9 cellular contexts compared by ENCODE assay signal in genomic region chr1:210310562-210310961, GRCh38. TPM values are rescaled to one million over a fixed set of nuclear protein-coding genes. Genes with fewer than 3 reads are reported as not detected.
DNase-seq lines count a peak whose midpoint lies in the region; ATAC-seq and TF ChIP-seq lines count a peak whose summit lies in the region.
"Had no signal": no experiment of that assay in that cellular context is flagged by ENCODE, and none has a peak within 500 bp of the region (broad histone marks: within the 10 kb centered on the region; RNA-seq: fewer than 3 reads in every experiment).

No MANE protein-coding gene starts in this region.

- H3K79me2 ChIP-seq in DOHH2 (ENCODE audit: control insufficient read depth, low read length) (no peaks in the 10 kb centered on the region), hepatocyte (no peaks in the 10 kb centered on the region)

- H3K36me3 ChIP-seq in DOHH2 (ENCODE audit: control insufficient read depth, low read length) (no peaks in the 10 kb centered on the region), hepatocyte (replicated peaks; ENCODE audit: insufficient read depth, low read depth) (no peaks in the 10 kb centered on the region), skeletal muscle satellite cell (ENCODE audit: insufficient read depth, low read length) (no peaks in the 10 kb centered on the region), spleen (no peaks in the 10 kb centered on the region)
- H3K36me3 ChIP-seq: cardiac muscle cell, sigmoid colon had no signal

- DNase-seq in NCI-H526 treated with DMSO at 0.1 percent for 48 hours (lab: John Stamatoyannopoulos, UW) (peak; percentile 53), hepatocyte (ENCODE audit: low spot score) (no peak), NCI-H146 treated with DMSO at 0.1 percent for 48 hours (lab: John Stamatoyannopoulos, UW; ENCODE audit: unreplicated experiment) (no peak), spleen (no peak)

- peak overlapping the region; percentile 59 for H3K4me2 ChIP-seq in DOHH2 (ENCODE audit: low read length)
- H3K4me2 ChIP-seq in hepatocyte = peak overlapping the region; percentile 85
- peak overlapping the region; percentile 88 for H3K4me2 ChIP-seq in skeletal muscle satellite cell (ENCODE audit: low read length)

- intact Hi-C loops in spleen (cut with DNase I; ENCODE audit: low total_unique reads) = loop anchor here (5.0 kb wide), 1 partner anchor 173 kb away; no protein-coding TSS in a partner anchor

- H3F3A ChIP-seq in DOHH2 (ENCODE audit: control insufficient read depth, insufficient read depth) = no peaks in the 10 kb centered on the region

- H3K27me3 ChIP-seq in DOHH2 (ENCODE audit: control insufficient read depth, low read length) (peaks cover 22% of the 10 kb centered on the region), hepatocyte (no peaks in the 10 kb centered on the region), skeletal muscle satellite cell (ENCODE audit: control insufficient read depth, insufficient read depth, low read length) (no peaks in the 10 kb centered on the region), spleen (replicated peaks in 1 of 7) (peaks cover 0 to 6% (median 0%) of the 10 kb centered on the region in 7 donors)
- H3K27me3 ChIP-seq: sigmoid colon had no signal

- no peak overlapping the region for H3K9ac ChIP-seq in skeletal muscle satellite cell (ENCODE audit: low read depth, low read length)

- H3K4me1 ChIP-seq in DOHH2 (ENCODE audit: control insufficient read depth, low read length) (peaks cover 4% of the 10 kb centered on the region; the same call in 1 of the 2 replicates), hepatocyte (ENCODE audit: insufficient read depth) (no peaks in the 10 kb centered on the region), skeletal muscle satellite cell (ENCODE audit: control insufficient read depth, insufficient read depth, low read length) (peaks cover 8% of the 10 kb centered on the region), spleen (peaks cover 0 to 18% (median 13%) of the 10 kb centered on the region in 6 donors)

- TF ChIP-seq POLR2A in spleen (IDR thresholded peaks at IDR 0.05) = no peak

- no peaks in the 10 kb centered on the region for H3K9me2 ChIP-seq in DOHH2 (replicated peaks; ENCODE audit: control insufficient read depth, low read length)
- no peaks in the 10 kb centered on the region for H3K9me2 ChIP-seq in hepatocyte (replicated peaks; ENCODE audit: insufficient read depth)

- no peaks in the 10 kb centered on the region for H4K20me1 ChIP-seq in DOHH2 (ENCODE audit: control insufficient read depth, insufficient read depth, low read depth, low read length)
- H4K20me1 ChIP-seq in hepatocyte (ENCODE audit: insufficient read depth, poor library complexity, severe bottlenecking) = no peaks in the 10 kb centered on the region

- H2AFZ ChIP-seq in hepatocyte = no peak overlapping the region

- ATAC-seq in HG03432 (IDR thresholded peaks at IDR 0.05; ENCODE audit: unreplicated experiment) = no peak

- H3K9me3 ChIP-seq in DOHH2 (ENCODE audit: control insufficient read depth, insufficient read depth, low read length) (no peaks in the 10 kb centered on the region), hepatocyte (ENCODE audit: low read depth) (no peaks in the 10 kb centered on the region), skeletal muscle satellite cell (replicated peaks; ENCODE audit: low read length) (no peaks in the 10 kb centered on the region), spleen (no peaks in the 10 kb centered on the region)
- H3K9me3 ChIP-seq: sigmoid colon had no signal

- WGBS in hepatocyte (ENCODE audit: low lambda C conversion rate, missing lambda C conversion rate) = 60% methylated on average over 3 of the region's 3 CpGs
- WGBS in spleen, 5 donors = 27 to 40% (median 31%) methylated on average over 3 of the region's 3 CpGs

- H3K27ac ChIP-seq in DOHH2 (ENCODE audit: low read depth, low read length) = no peak overlapping the region
- H3K27ac ChIP-seq in hepatocyte = no peak overlapping the region
- no peak overlapping the region for H3K27ac ChIP-seq in spleen
- H3K27ac ChIP-seq: cardiac muscle cell had no signal

- TF ChIP-seq CTCF in DOHH2 (IDR thresholded peaks at IDR 0.05; ENCODE audit: low read depth, low read length, poor library complexity, severe bottlenecking) = no peak
- no peak for TF ChIP-seq CTCF in hepatocyte (IDR thresholded peaks at IDR 0.05; ENCODE audit: poor library complexity)
- no peak for TF ChIP-seq CTCF in spleen (IDR thresholded peaks at IDR 0.05 in 8 of 11, conservative IDR thresholded peaks at IDR 0.05 in 3 of 11)

- H3K4me3 ChIP-seq in DOHH2 (ENCODE audit: low read length) (no peak overlapping the region), hepatocyte (no peak overlapping the region), skeletal muscle satellite cell (ENCODE audit: low read length) (no peak overlapping the region), spleen (peak overlapping the region in 1 of 8 donors; percentile 70)

RNA-seq across cellular contexts. Expression of gene HHAT, which starts 18.1 kb away (rescaled TPM):
- total RNA-seq in hepatocyte (6.3 and 9.4 TPM in 2 replicates), spleen (1 to 10 TPM; 3.2 to 8.8 (median 5.4) TPM)
- polyA plus RNA-seq in hepatocyte (3.9 and 5.3 TPM in 2 replicates), spleen (1 to 10 TPM; 1.3 to 1.8 (median 1.7) TPM)
- total RNA-seq in skeletal muscle satellite cell (2012; rRNA removed) = 0.51 and 2.2 TPM in 2 replicates
